18 cellular contexts compared by ENCODE assay signal in the genomic region with DNA sequence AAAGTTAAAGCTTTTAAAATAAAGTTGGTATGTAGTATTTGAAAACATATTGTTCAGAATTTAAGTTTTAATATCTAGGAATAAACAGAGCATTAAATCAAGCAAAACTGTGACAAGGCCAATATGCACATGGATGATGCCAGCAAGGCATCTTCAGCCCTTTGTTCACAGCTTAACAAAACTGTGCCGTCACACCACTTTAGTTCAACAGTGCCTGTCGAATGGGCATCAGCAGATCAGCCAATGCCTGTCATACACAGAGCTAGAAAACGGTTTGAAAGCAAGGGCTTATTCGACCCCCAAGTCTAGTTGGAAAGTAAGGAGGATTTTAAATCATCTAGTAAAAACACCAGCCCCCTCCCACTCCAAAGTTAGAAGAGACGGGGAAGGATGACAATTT. TPM values are rescaled to one million over a fixed set of nuclear protein-coding genes. Genes with fewer than 3 reads are reported as not detected.
DNase-seq lines count a peak whose midpoint lies in the region; ATAC-seq and TF ChIP-seq lines count a peak whose summit lies in the region.
"Had no signal": no experiment of that assay in that cellular context is flagged by ENCODE, and none has a peak within 500 bp of the region (broad histone marks: within the 10 kb centered on the region; RNA-seq: fewer than 3 reads in every experiment).

No MANE protein-coding gene starts in this region.

- H3K4me3 ChIP-seq in heart right ventricle (no peak overlapping the region), lower lobe of right lung (no peak overlapping the region), upper lobe of right lung (no peak overlapping the region), sigmoid colon (no peak overlapping the region)
- H3K4me3 ChIP-seq: BLaER1 treated with 17β-estradiol and CSF1 and Interleukin-3, amounts not matched to agents 10 nM and 100 nM; GM23338; SJSA1 had no signal

- H3K27me3 Mint-ChIP-seq in progenitor cell of endocrine pancreas, result peaks cover 73% of the 10 kb centered on the region

- H3K27ac Mint-ChIP-seq in progenitor cell of endocrine pancreas, result peak overlapping the region; percentile 19
- H3K27ac Mint-ChIP-seq: GM23338 had no signal

- TF ChIP-seq CTCF in heart right ventricle (IDR thresholded peaks at IDR 0.05) (no peak), lower lobe of right lung (IDR thresholded peaks at IDR 0.05) (no peak), progenitor cell of endocrine pancreas (IDR thresholded peaks at IDR 0.05; ENCODE audit: unreplicated experiment) (no peak), upper lobe of right lung (IDR thresholded peaks at IDR 0.05) (no peak), sigmoid colon (IDR thresholded peaks at IDR 0.05) (no peak)

- H3K4me1 Mint-ChIP-seq in progenitor cell of endocrine pancreas (ENCODE audit: low read depth), result peaks cover 31% of the 10 kb centered on the region

- H3K4me1 ChIP-seq in heart right ventricle (peaks cover 8 to 97% (median 67%) of the 10 kb centered on the region in 9 donors), lower lobe of right lung (peaks cover 64% of the 10 kb centered on the region), upper lobe of right lung (peaks cover 61% of the 10 kb centered on the region), sigmoid colon (peaks cover 0 to 22% (median 6%) of the 10 kb centered on the region in 4 donors)

- H3K27me3 ChIP-seq in heart right ventricle (no peaks in the 10 kb centered on the region), lower lobe of right lung (ENCODE audit: low read depth) (no peaks in the 10 kb centered on the region), upper lobe of right lung (no peaks in the 10 kb centered on the region), sigmoid colon (no peaks in the 10 kb centered on the region)
- H3K27me3 ChIP-seq: BLaER1 treated with 17β-estradiol and CSF1 and Interleukin-3, amounts not matched to agents 10 nM and 100 nM; SJSA1 had no signal

- WGBS in heart right ventricle, 2 donors, result 42 to 50% methylated on average over 5 of the region's 5 CpGs
- WGBS in sigmoid colon, 2 donors, result 61 to 66% methylated on average over 5 of the region's 5 CpGs

- H3K36me3 Mint-ChIP-seq in progenitor cell of endocrine pancreas (ENCODE audit: insufficient read depth), result no peaks in the 10 kb centered on the region

- ATAC-seq in heart right ventricle (no peak), Right ventricle myocardium superior (ENCODE audit: poor library complexity) (no peak), lower lobe of right lung (no peak), upper lobe of right lung (no peak)
- ATAC-seq: GM23338 had no signal

- TF ChIP-seq EP300 in sigmoid colon (IDR thresholded peaks at IDR 0.05), result no peak

- peak overlapping the region in 8 of 10 donors; percentile 10 to 100 (median 98) for H3K27ac ChIP-seq in heart right ventricle
- peak overlapping the region; percentile 53 for H3K27ac ChIP-seq in lower lobe of right lung
- peak overlapping the region; percentile 58 for H3K27ac ChIP-seq in upper lobe of right lung
- peak overlapping the region in 2 of 4 donors; percentile 17 to 85 for H3K27ac ChIP-seq in sigmoid colon
- H3K27ac ChIP-seq: SJSA1 had no signal

- no peak overlapping the region for H3K4me3 Mint-ChIP-seq in progenitor cell of endocrine pancreas (ENCODE audit: low read depth)
- H3K4me3 Mint-ChIP-seq: GM23338 had no signal

- H3K36me3 ChIP-seq in heart right ventricle (peaks cover 0 to 62% (median 0%) of the 10 kb centered on the region in 9 donors), lower lobe of right lung (no peaks in the 10 kb centered on the region), upper lobe of right lung (no peaks in the 10 kb centered on the region), sigmoid colon (no peaks in the 10 kb centered on the region)

- intact Hi-C loops in heart right ventricle (cut with DNase I) (loop anchor here in 3 of 10 donors (5.0 to 10.0 kb wide), 2 partner anchors 46 to 48 kb away; no protein-coding TSS in a partner anchor), Right ventricle myocardium superior (cut with DNase I) (no loop called here), lower lobe of right lung (cut with DNase I) (no loop called here), upper lobe of right lung (cut with DNase I) (no loop called here), sigmoid colon (cut with DNase I) (loop anchor here (10.0 kb wide), 1 partner anchor 1068 kb away; no protein-coding TSS in a partner anchor)

- H3K9me3 ChIP-seq in heart right ventricle, result no peaks in the 10 kb centered on the region
- H3K9me3 ChIP-seq in lower lobe of right lung, result no peaks in the 10 kb centered on the region
- no peaks in the 10 kb centered on the region for H3K9me3 ChIP-seq in upper lobe of right lung
- no peaks in the 10 kb centered on the region for H3K9me3 ChIP-seq in sigmoid colon
- H3K9me3 ChIP-seq: BLaER1 treated with 17β-estradiol and CSF1 and Interleukin-3, amounts not matched to agents 10 nM and 100 nM; SJSA1 had no signal

- no peaks in the 10 kb centered on the region for H3K9me3 Mint-ChIP-seq in progenitor cell of endocrine pancreas (ENCODE audit: low read depth)
- H3K9me3 Mint-ChIP-seq: GM23338 had no signal

- TF ChIP-seq POLR2A in sigmoid colon (IDR thresholded peaks at IDR 0.05), result no peak

- DNase-seq in heart right ventricle, result no peak
- DNase-seq in Right ventricle myocardium superior, result no peak
- no peak for DNase-seq in lower lobe of right lung
- DNase-seq in progenitor cell of endocrine pancreas (ENCODE audit: low spot score, unreplicated experiment), result no peak
- no peak for DNase-seq in upper lobe of right lung
- DNase-seq in sigmoid colon, result no peak
- DNase-seq in activated CD4-positive, alpha-beta T cell treated with anti-CD3 and anti-CD28 coated beads for 48 hours, result no peak
- no peak for DNase-seq in NCI-H748 (lab: John Stamatoyannopoulos, UW; ENCODE audit: unreplicated experiment)
- DNase-seq: activated effector memory CD4-positive, alpha-beta T cell treated with Interleukin-2 at 50 U/mL for 16 hours; amniotic stem cell; midbrain; NCI-H2029 treated with DMSO at 0.1 percent for 48 hours; NCI-H510A; occipital lobe; stimulated activated CD4-positive, alpha-beta T cell treated with anti-CD3 and anti-CD28 coated beads, Interleukin-4, amount 100 ng/mL, for 24 hours had no signal

RNA-seq across cellular contexts. Expression of a gene that starts 16.7 kb away (rescaled TPM):
- total RNA-seq in heart right ventricle (10 to 100 TPM; 68.7 to 99.5 (median 88.2) TPM), Right ventricle myocardium superior (81.0 TPM), lower lobe of right lung (220 TPM), progenitor cell of endocrine pancreas (0.07 and 0.49 TPM in 2 replicates), upper lobe of right lung (178 TPM), sigmoid colon (10 to 100 TPM; 51.0 to 70.6 (median 61.3) TPM)
- polyA plus RNA-seq in heart right ventricle (10 to 100 TPM; 17.2 to 26.0 TPM), sigmoid colon (10 to 100 TPM in 2 of 3 donors, 1 to 10 TPM in 1; 8.1 to 19.8 (median 17.6) TPM)
- total RNA-seq: GM23338 had no signal

Comparison
In these comparisons a context has a peak if more than half of its experiments do, and no peak if none do; other contexts are left out.
1. RNA of a gene that starts 16.7 kb away (total RNA-seq): 220 TPM in lower lobe of right lung (single experiment), 178 TPM in upper lobe of right lung (single experiment), 68.7 to 99.5 TPM in heart right ventricle, 81.0 TPM in Right ventricle myocardium superior (single experiment) and 51.0 to 70.6 TPM in sigmoid colon; 0.07 to 0.49 TPM in progenitor cell of endocrine pancreas; every median in the first group is over 10 times any median in the second.